33 cellular contexts compared by ENCODE assay signal in the genomic region with DNA sequence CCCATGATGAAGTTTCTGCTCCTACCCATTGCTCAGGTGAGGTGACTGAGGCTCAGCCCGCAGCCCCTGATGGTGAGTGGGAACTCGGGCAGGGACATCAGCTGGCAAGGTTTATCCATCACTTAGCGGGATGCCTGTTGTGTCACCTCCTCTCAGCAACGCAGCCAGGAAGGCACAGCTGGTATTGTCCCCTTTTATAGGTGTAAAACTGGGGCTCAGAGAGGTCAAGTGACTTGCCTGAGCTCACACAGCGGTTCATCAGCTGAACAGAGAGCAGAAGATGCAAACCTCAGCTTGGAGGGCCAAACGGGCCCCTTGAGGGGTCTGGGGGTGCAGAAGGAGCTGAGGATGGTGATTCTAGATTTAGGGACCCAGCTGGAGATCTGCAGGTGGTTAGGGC.
"Had no signal": no experiment of that assay in that cellular context is flagged by ENCODE, and none has a peak within 500 bp of the region (broad histone marks: within the 10 kb centered on the region; RNA-seq: fewer than 3 reads in every experiment).

No MANE protein-coding gene starts in this region.

- H3K9me3 ChIP-seq: body of pancreas, breast epithelium had no signal

- DNase-seq: activated B cell treated with CpG ODN at 0.5 μM for 24 hours; activated CD4-positive, alpha-beta memory T cell treated with anti-CD3 and anti-CD28 coated beads, Interleukin-2, amount 10 ng/mL, durations not matched to agents 7 days and 5 days; activated CD4-positive, alpha-beta T cell treated with anti-CD3 and anti-CD28 coated beads for 4 hours; activated CD4-positive, alpha-beta T cell treated with anti-CD3 and anti-CD28 coated beads, Interleukin-2, amount 10 ng/mL, durations not matched to agents 24 days and 14 days; activated CD4-positive, alpha-beta T cell treated with anti-CD3 and anti-CD28 coated beads, Interleukin-2, amount 50 U/mL, for 1 hour; activated CD4-positive, alpha-beta T cell treated with anti-CD3 and anti-CD28 coated beads, Interleukin-2, amount 50 U/mL, for 48 hours; activated CD4-positive, CD25-positive, alpha-beta regulatory T cell treated with anti-CD3 and anti-CD28 coated beads, Interleukin-2, amount 50 U/mL, for 72 hours; activated CD8-positive, alpha-beta memory T cell treated with anti-CD3 and anti-CD28 coated beads for 24 hours; activated CD8-positive, alpha-beta memory T cell treated with anti-CD3 and anti-CD28 coated beads, Interleukin-2, amount 10 ng/mL, durations not matched to agents 7 days and 5 days; activated CD8-positive, alpha-beta memory T cell treated with anti-CD3 and anti-CD28 coated beads, Interleukin-2, amount 50 U/mL, for 48 hours; activated CD8-positive, alpha-beta T cell treated with anti-CD3 and anti-CD28 coated beads, Interleukin-2, amount 10 ng/mL, durations not matched to agents 7 days and 5 days; activated effector memory CD4-positive, alpha-beta T cell treated with Interleukin-2 at 50 U/mL for 16 hours; activated gamma-delta T cell; activated naive CD4-positive, alpha-beta T cell treated with anti-CD3 and anti-CD28 coated beads, Interleukin-2, amount 10 ng/mL, durations not matched to agents 7 days and 5 days; activated naive CD4-positive, alpha-beta T cell treated with Interleukin-2 at 50 U/mL for 16 hours; activated naive CD8-positive, alpha-beta T cell treated with anti-CD3 and anti-CD28 coated beads, Interleukin-2, amount 10 ng/mL, durations not matched to agents 7 days and 5 days; activated naive CD8-positive, alpha-beta T cell treated with anti-CD3 and anti-CD28 coated beads, Interleukin-2, amount 50 U/mL, for 24 hours; activated T-cell treated with anti-CD3 and anti-CD28 coated beads, Interleukin-2, amount 50 U/mL, for 24 hours; activated T-cell treated with anti-CD3 and anti-CD28 coated beads, Interleukin-2, amount 50 U/mL, for 48 hours; amygdala; anterior cingulate cortex; body of pancreas; brain microvascular endothelial cell; caudate nucleus; cerebellar nuclear complex; T-helper 1 cell; T-helper 2 cell; T-helper 9 cell had no signal

- FAIRE-seq: astrocyte, TTC549 had no signal

- ATAC-seq: activated CD8-positive, alpha-beta memory T cell treated with anti-CD3 and anti-CD28 coated beads, Interleukin-2, amount 10 ng/mL, durations not matched to agents 7 days and 5 days; activated CD8-positive, alpha-beta T cell treated with anti-CD3 and anti-CD28 coated beads, Interleukin-2, amount 10 ng/mL, durations not matched to agents 7 days and 5 days; activated naive CD8-positive, alpha-beta T cell treated with anti-CD3 and anti-CD28 coated beads, Interleukin-2, amount 50 U/mL, for 24 hours; body of pancreas had no signal

- H3K36me3 ChIP-seq: brain microvascular endothelial cell, breast epithelium, cardiac muscle cell had no signal

- H3K27me3 ChIP-seq: body of pancreas, brain microvascular endothelial cell, cardiac muscle cell had no signal

- H3K4me3 ChIP-seq: body of pancreas, breast epithelium, cardiac muscle cell had no signal

- H3K4me1 ChIP-seq: body of pancreas, breast epithelium had no signal

- H3K27ac ChIP-seq: body of pancreas, brain microvascular endothelial cell, breast epithelium, cardiac muscle cell, VCaP had no signal
